Comparison of ENCODE assay signal across 24 cellular contexts in the genomic region with DNA sequence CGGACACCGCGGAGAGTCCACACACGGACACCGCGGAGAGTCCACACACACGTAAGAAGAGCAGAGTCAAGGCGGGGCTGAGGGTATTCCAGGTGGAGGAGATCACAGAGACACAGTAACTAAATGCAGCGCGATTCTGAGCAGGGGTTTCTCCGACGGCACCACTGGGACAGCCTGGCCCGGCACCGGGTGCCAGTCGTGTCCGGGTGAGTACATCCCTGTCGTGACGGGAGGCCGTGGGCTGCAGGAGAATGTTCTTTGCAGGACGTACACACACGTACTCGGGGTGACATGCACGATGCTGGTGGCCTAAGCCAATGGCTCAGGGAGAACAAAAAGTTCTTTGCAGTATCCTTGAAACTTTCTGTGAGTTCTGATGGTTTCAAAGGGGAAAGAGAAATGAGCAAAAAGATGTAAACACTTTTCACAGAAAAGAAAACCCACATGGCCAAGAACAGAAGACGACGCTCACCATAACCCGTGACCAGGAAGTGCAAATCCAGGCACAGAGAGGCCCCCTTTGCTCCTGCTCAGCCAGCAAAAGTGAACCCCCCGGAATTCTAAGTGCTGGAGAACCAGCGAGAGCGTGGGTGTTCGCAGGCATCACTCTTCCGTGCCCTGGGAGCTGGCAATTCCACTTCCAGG. TPM values are rescaled to one million over a fixed set of nuclear protein-coding genes. Genes with fewer than 3 reads are reported as not detected.
DNase-seq lines count a peak whose midpoint lies in the region; ATAC-seq and TF ChIP-seq lines count a peak whose summit lies in the region.
"Had no signal": no experiment of that assay in that cellular context is flagged by ENCODE, and none has a peak within 500 bp of the region (broad histone marks: within the 10 kb centered on the region; RNA-seq: fewer than 3 reads in every experiment).

No MANE protein-coding gene starts in this region.

- WGBS in IMR-90 (ENCODE audit: extremely low coverage in 2 of 2, insufficient read length in 1 of 2), 2 experiments, result 96% methylated on average over 21 of the region's 31 CpGs; no CpG with 5 or more reads in 1 of the 2 experiments
- 81 to 84% methylated on average over 12 to 31 of the region's 31 CpGs for WGBS in testis, 2 donors

- no peak overlapping the region for H3K23ac ChIP-seq in IMR-90 (ENCODE audit: low read depth, low read length)

- BruUV-seq in IMR-90 (replicated peaks; lab: Mats Ljungman, UMichigan), result no TSS peak

- no peak overlapping the region for H2BK120ac ChIP-seq in IMR-90 (ENCODE audit: low read depth, low read length)

- H2BK15ac ChIP-seq in IMR-90 (ENCODE audit: low read depth, low read length), result no peak overlapping the region

- no peaks in the 10 kb centered on the region for H3K27me3 ChIP-seq in IMR-90 (ENCODE audit: control insufficient read depth, insufficient read depth, low read length)
- no peaks in the 10 kb centered on the region for H3K27me3 ChIP-seq in testis
- no peaks in the 10 kb centered on the region for H3K27me3 ChIP-seq in CD4-positive, alpha-beta memory T cell (ENCODE audit: insufficient read depth, low read length)
- H3K27me3 ChIP-seq: dorsolateral prefrontal cortex, left lung, ovary, spleen, suprapubic skin, uterus had no signal

- in situ Hi-C loops in IMR-90 (cut with MboI; ENCODE audit: low sequenced_read_pairs), result no loop called here

- peaks cover 3% of the 10 kb centered on the region; the same call in 1 of the 2 replicates for H3K9me1 ChIP-seq in IMR-90 (ENCODE audit: insufficient read depth, low read length)

- H3K9ac ChIP-seq in IMR-90 (ENCODE audit: low read depth, low read length), result no peak overlapping the region

- no peaks in the 10 kb centered on the region for H3K4me1 ChIP-seq in IMR-90 (ENCODE audit: control insufficient read depth, insufficient read depth, low read length)
- H3K4me1 ChIP-seq in testis, result no peaks in the 10 kb centered on the region
- H3K4me1 ChIP-seq in CD4-positive, alpha-beta memory T cell (ENCODE audit: insufficient read depth, low read length), result no peaks in the 10 kb centered on the region
- H3K4me1 ChIP-seq: left lung, suprapubic skin, uterus had no signal

- H3K56ac ChIP-seq in IMR-90 (ENCODE audit: extremely low read depth, insufficient read depth, low read length), result no peak overlapping the region

- H3K36me3 Mint-ChIP-seq in CD4-positive, alpha-beta memory T cell, result peaks cover 7% of the 10 kb centered on the region in 2 donors

- no peak overlapping the region for H2AFZ ChIP-seq in IMR-90 (replicated peaks; ENCODE audit: low read length, poor library complexity)

- peaks cover 7 to 21% (median 9%) of the 10 kb centered on the region in 4 donors for H3K4me1 Mint-ChIP-seq in CD4-positive, alpha-beta memory T cell

- peak overlapping the region in 3 of 7 donors; percentile 22 to 36 (median 25) for H3K27ac Mint-ChIP-seq in CD4-positive, alpha-beta memory T cell
- H3K27ac Mint-ChIP-seq: activated CD4-positive, alpha-beta T cell treated with anti-CD3 and anti-CD28 coated beads, Interleukin-2, amount 10 ng/mL, durations not matched to agents 24 days and 14 days had no signal

- H4K5ac ChIP-seq in IMR-90 (ENCODE audit: low read depth, low read length), result no peak overlapping the region

- no peak overlapping the region for H2BK5ac ChIP-seq in IMR-90 (ENCODE audit: low read depth, low read length, poor library complexity, severe bottlenecking)

- no peak overlapping the region for H2BK20ac ChIP-seq in IMR-90 (ENCODE audit: low read depth, low read length)

- H4K20me1 ChIP-seq in IMR-90 (ENCODE audit: insufficient read depth, low read length), result no peaks in the 10 kb centered on the region

- CTCF ChIA-PET in IMR-90 (lab: Yijun Ruan, JAX), result no interaction called here
- CTCF ChIA-PET in CD4-positive, alpha-beta memory T cell (lab: Charles Lee; ENCODE audit: partially characterized antibody), result no interaction called here

- no peak overlapping the region for H3K4me3 Mint-ChIP-seq in CD4-positive, alpha-beta memory T cell
- H3K4me3 Mint-ChIP-seq: activated CD4-positive, alpha-beta T cell treated with anti-CD3 and anti-CD28 coated beads, Interleukin-2, amount 10 ng/mL, durations not matched to agents 24 days and 14 days; IgD-negative memory B cell had no signal

- H3K4me2 ChIP-seq in IMR-90 (ENCODE audit: low read depth, low read length), result no peak overlapping the region

- POLR2A ChIA-PET in IMR-90 (lab: Charles Lee; ENCODE audit: unreplicated experiment), result no interaction called here
- POLR2A ChIA-PET in CD4-positive, alpha-beta memory T cell (lab: Charles Lee; ENCODE audit: partially characterized antibody), result no interaction called here

- dilution Hi-C loops in IMR-90 (cut with HindIII; ENCODE audit: low sequenced_read_pairs, unreplicated experiment), result no loop called here

- TF ChIP-seq CTCF in IMR-90 (conservative IDR thresholded peaks at IDR 0.05; ENCODE audit: low read depth, low read length), result no peak
- TF ChIP-seq CTCF in testis (IDR thresholded peaks at IDR 0.05), result no peak

- H3K27ac ChIP-seq in IMR-90 (ENCODE audit: insufficient read depth, low read length) (no peak overlapping the region), testis (no peak overlapping the region)
- H3K27ac ChIP-seq in CD4-positive, alpha-beta memory T cell (ENCODE audit: low read depth, low read length), result no peak overlapping the region
- H3K27ac ChIP-seq: dorsolateral prefrontal cortex, left lung, ovary, spleen, suprapubic skin, uterus had no signal

- H3K36me3 ChIP-seq in IMR-90 (ENCODE audit: control insufficient read depth, insufficient read depth, low read length) (peaks cover 6% of the 10 kb centered on the region; the same call in 1 of the 2 replicates), testis (ENCODE audit: low read depth, missing control alignments) (no peaks in the 10 kb centered on the region)
- H3K36me3 ChIP-seq in CD4-positive, alpha-beta memory T cell (ENCODE audit: insufficient read depth, low read length), result no peaks in the 10 kb centered on the region
- H3K36me3 ChIP-seq: ovary, uterus had no signal

- no peaks in the 10 kb centered on the region for H3K9me3 Mint-ChIP-seq in CD4-positive, alpha-beta memory T cell
- H3K9me3 Mint-ChIP-seq: activated CD4-positive, alpha-beta T cell treated with anti-CD3 and anti-CD28 coated beads, Interleukin-2, amount 10 ng/mL, durations not matched to agents 24 days and 14 days; IgD-negative memory B cell had no signal

- H3K9me3 ChIP-seq in IMR-90 (ENCODE audit: control insufficient read depth, insufficient read depth, low read length) (no peaks in the 10 kb centered on the region), testis (no peaks in the 10 kb centered on the region)
- no peaks in the 10 kb centered on the region for H3K9me3 ChIP-seq in CD4-positive, alpha-beta memory T cell (ENCODE audit: control insufficient read depth in 1 of 2, low read length in 2 of 2)
- H3K9me3 ChIP-seq: left lung, ovary, spleen, suprapubic skin, uterus had no signal

- H2AK9ac ChIP-seq in IMR-90 (replicated peaks; ENCODE audit: low read depth, low read length, poor library complexity), result peak overlapping the region; percentile 50

- no peak overlapping the region for H4K8ac ChIP-seq in IMR-90 (ENCODE audit: low read depth in 2 of 2, low read length in 2 of 2)

- no peaks in the 10 kb centered on the region for H3K27me3 Mint-ChIP-seq in CD4-positive, alpha-beta memory T cell
- H3K27me3 Mint-ChIP-seq: activated CD4-positive, alpha-beta T cell treated with anti-CD3 and anti-CD28 coated beads, Interleukin-2, amount 10 ng/mL, durations not matched to agents 24 days and 14 days; IgD-negative memory B cell had no signal

- peaks cover 0 to 8% of the 10 kb centered on the region in 2 experiments; a peak in 2 of 4 replicates for H3K79me1 ChIP-seq in IMR-90 (ENCODE audit: low read depth in 1 of 2, low read length in 2 of 2)

- H4K91ac ChIP-seq in IMR-90 (ENCODE audit: insufficient read depth, low read depth, low read length), result no peak overlapping the region

- intact Hi-C loops in IMR-90 (cut with micrococcal nuclease) (no loop called here), testis (cut with DNase I; ENCODE audit: low total_unique reads) (no loop called here)
- intact Hi-C loops in CD4-positive, alpha-beta memory T cell (cut with micrococcal nuclease), result no loop called here

- H3K4ac ChIP-seq in IMR-90 (ENCODE audit: low read depth, low read length), result no peak overlapping the region

- H3K4me3 ChIP-seq in IMR-90 (ENCODE audit: insufficient read depth, low read depth, low read length) (no peak overlapping the region), testis (no peak overlapping the region)
- no peak overlapping the region for H3K4me3 ChIP-seq in CD4-positive, alpha-beta memory T cell (ENCODE audit: low read length in 2 of 2)
- H3K4me3 ChIP-seq: dorsolateral prefrontal cortex, left lung, ovary, spleen, suprapubic skin, uterus had no signal

- H3K14ac ChIP-seq in IMR-90 (replicated peaks; ENCODE audit: low read depth, low read length), result no peak overlapping the region

- no peak for TF ChIP-seq POLR2A in IMR-90 (IDR thresholded peaks at IDR 0.05; ENCODE audit: low read depth, low read length)
- TF ChIP-seq POLR2A in testis (IDR thresholded peaks at IDR 0.05), result no peak

- H3K18ac ChIP-seq in IMR-90 (ENCODE audit: low read depth, low read length), result no peak overlapping the region

- H2AK5ac ChIP-seq in IMR-90 (ENCODE audit: low read depth, low read length), result no peak overlapping the region

- DNase-seq in activated CD8-positive, alpha-beta memory T cell treated with anti-CD3 and anti-CD28 coated beads for 24 hours, result peak; percentile 57
- DNase-seq in activated CD8-positive, alpha-beta memory T cell treated with anti-CD3 and anti-CD28 coated beads, Interleukin-2, amount 50 U/mL, for 48 hours, result no peak
- DNase-seq in IMR-90 (no peak), left lobe of liver (ENCODE audit: low spot score) (peak; percentile 36), testis (peak; percentile 9)
- no peak for DNase-seq in effector CD4-positive, alpha-beta T cell
- DNase-seq in CD4-positive, alpha-beta memory T cell, result no peak
- DNase-seq: activated CD4-positive, alpha-beta T cell treated with anti-CD3 and anti-CD28 coated beads, Interleukin-2, amount 10 ng/mL, durations not matched to agents 24 days and 14 days; cerebellar nuclear complex; DMS153; dorsolateral prefrontal cortex; hypothalamus; NCI-H1092 treated with DMSO at 0.1 percent for 48 hours; NCI-H2029; NCI-H526; retina; SHP77 treated with DMSO at 0.1 percent for 48 hours; spleen had no signal

- no peak for ATAC-seq in IMR-90 (ENCODE audit: low read depth)
- ATAC-seq in left lobe of liver, result no peak
- no peak for ATAC-seq in HG03139 (IDR thresholded peaks at IDR 0.05; ENCODE audit: unreplicated experiment)
- ATAC-seq: left lung had no signal

- no peak for TF ChIP-seq RAD21 in IMR-90 (IDR thresholded peaks at IDR 0.05; ENCODE audit: low read length)

RNA-seq across cellular contexts. Expression of gene METRNL, which starts 53.7 kb away (rescaled TPM):
- total RNA-seq in IMR-90 (2012; rRNA removed) (17.9 and 21.4 TPM in 2 replicates), left lobe of liver (4.7 TPM), testis (10 to 100 TPM; 54.6 to 86.1 TPM)
- polyA plus RNA-seq in IMR-90 (2012; rRNA removed) (48.2 and 60.2 TPM in 2 replicates), testis (ENCODE audit: insufficient read depth, low read depth, low replicate concordance) (56.1 TPM)
- 73.7 and 167 TPM in 2 replicates for polyA plus RNA-seq in IMR-90 (2012; cell fraction: cytosol; rRNA removed)
- polyA plus RNA-seq in IMR-90 (2012; cell fraction: nucleus; rRNA removed; ENCODE audit: low replicate concordance), result 50.0 and 129 TPM in 2 replicates
- 1 to 10 TPM; 6.2 to 6.5 TPM for total RNA-seq in CD4-positive, alpha-beta memory T cell
- 1 to 10 TPM in 1 of 2 donors, under 1 TPM in 1; 0.67 to 1.8 TPM for polyA plus RNA-seq in CD4-positive, alpha-beta memory T cell

Comparison
In these comparisons a context has a peak if more than half of its experiments do, and no peak if none do; other contexts are left out.
1. DNase-seq: peak in activated CD8-positive, alpha-beta memory T cell treated with anti-CD3 and anti-CD28 coated beads for 24 hours (single experiment), left lobe of liver (single experiment) and testis (single experiment); none in activated CD8-positive, alpha-beta memory T cell treated with anti-CD3 and anti-CD28 coated beads, Interleukin-2, amount 50 U/mL, for 48 hours (single experiment), IMR-90 (single experiment), effector CD4-positive, alpha-beta T cell (single experiment) and CD4-positive, alpha-beta memory T cell (0 of 5).